8 cellular contexts compared by ENCODE assay signal in the genomic region with DNA sequence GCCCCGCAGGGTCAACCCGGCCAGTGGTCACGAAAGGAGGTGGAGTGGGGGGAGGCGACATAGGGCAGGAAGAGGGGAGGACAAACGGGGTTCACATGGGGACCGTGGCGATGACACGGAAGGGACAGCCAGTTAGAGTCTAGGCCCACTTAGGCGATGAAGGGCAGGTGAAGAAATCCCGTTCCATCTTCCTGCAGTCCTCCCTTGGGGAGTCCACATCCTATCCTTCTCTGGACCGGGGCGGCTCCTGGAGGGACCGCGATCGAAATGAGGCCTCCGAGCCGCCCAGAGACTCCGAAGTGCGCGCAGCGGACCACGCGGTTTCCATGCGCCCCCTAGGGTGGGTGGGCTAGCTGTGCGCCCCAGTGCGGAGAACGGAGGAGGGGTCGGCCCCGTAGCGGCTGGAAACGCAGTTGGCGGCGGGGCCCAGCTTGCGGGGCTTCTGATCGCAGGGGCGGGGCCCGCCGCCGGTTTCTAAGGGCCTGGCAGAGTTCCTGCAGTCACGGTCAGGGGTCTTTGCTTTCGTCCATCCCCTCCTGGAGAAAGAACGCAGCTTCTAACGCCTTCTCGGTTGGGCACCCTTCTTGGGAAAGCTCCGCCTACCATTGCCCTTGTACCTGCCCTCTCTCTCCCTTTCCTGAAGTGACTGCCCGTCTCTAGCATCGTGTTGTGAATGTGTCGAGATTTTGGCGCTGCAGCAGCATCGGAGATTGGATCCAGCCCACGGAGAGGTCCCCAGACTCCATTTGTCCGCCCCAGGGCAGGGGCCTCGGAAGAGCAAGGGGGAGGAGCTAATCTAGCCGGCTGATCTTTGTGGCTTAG. TPM values are rescaled to one million over a fixed set of nuclear protein-coding genes. Genes with fewer than 3 reads are reported as not detected.
DNase-seq lines count a peak whose midpoint lies in the region; ATAC-seq and TF ChIP-seq lines count a peak whose summit lies in the region.

No MANE protein-coding gene starts in this region.

- H3K4me1 ChIP-seq in A673 (ENCODE audit: insufficient read depth, low read length, poor library complexity, severe bottlenecking) (no peaks in the 10 kb centered on the region), HUES6 (ENCODE audit: control insufficient read depth, insufficient read depth, low read length) (peaks cover 13% of the 10 kb centered on the region)

- H3K4me3 ChIP-seq in A673 (ENCODE audit: low read depth, low read length, poor library complexity, severe bottlenecking): peak overlapping the region; percentile 49
- H3K4me3 ChIP-seq in HUES6 (ENCODE audit: low read depth, low read length): peak overlapping the region; percentile 59

- peak overlapping the region; percentile 88 for H3K4me3 Mint-ChIP-seq in central memory CD8-positive, alpha-beta T cell

- H3K9me3 ChIP-seq in A673 (ENCODE audit: low read depth, low read length, poor library complexity, severe bottlenecking): no peaks in the 10 kb centered on the region
- H3K9me3 ChIP-seq in HUES6 (ENCODE audit: control insufficient read depth, insufficient read depth, low read depth, low read length): no peaks in the 10 kb centered on the region

- H3K36me3 ChIP-seq in A673 (ENCODE audit: insufficient read depth, low read length, poor library complexity, severe bottlenecking): no peaks in the 10 kb centered on the region
- H3K36me3 ChIP-seq in HUES6 (ENCODE audit: control insufficient read depth, insufficient read depth, low read length): no peaks in the 10 kb centered on the region

- CTCF ChIA-PET in A673 (lab: Charles Lee): interaction anchor here (0.5 to 0.7 kb wide), 2 partner anchors 217 to 1842 kb away, joined by 5 to 7 read pairs; no protein-coding TSS in a partner anchor

- H3K27ac Mint-ChIP-seq in central memory CD8-positive, alpha-beta T cell (ENCODE audit: low read depth): peak overlapping the region; percentile 81

- peaks cover 20% of the 10 kb centered on the region for H3K4me1 Mint-ChIP-seq in central memory CD8-positive, alpha-beta T cell

- intact Hi-C loops in A673 (cut with micrococcal nuclease; ENCODE audit: unreplicated experiment): no loop called here
- intact Hi-C loops in left colon (cut with DNase I, micrococcal nuclease): no loop called here

- peak; percentile 67 for ATAC-seq in central memory CD8-positive, alpha-beta T cell (replicated peaks; ENCODE audit: extremely low read depth, poor library complexity, severe bottlenecking)
- ATAC-seq in left colon (peak; percentile 73), GM21526 (IDR thresholded peaks at IDR 0.05; ENCODE audit: low FRiP score, unreplicated experiment) (no peak)

- H3K9me3 Mint-ChIP-seq in central memory CD8-positive, alpha-beta T cell: no peaks in the 10 kb centered on the region

- POLR2A ChIA-PET in A673 (lab: Charles Lee; ENCODE audit: low non-redundant PET): no interaction called here

- BruUV-seq in A673 (replicated peaks; lab: Mats Ljungman, UMichigan): no TSS peak

- H3K27ac ChIP-seq in A673 (ENCODE audit: low read depth, low read length, poor library complexity, severe bottlenecking) (no peak overlapping the region), HUES6 (ENCODE audit: low read depth, low read length) (no peak overlapping the region)

- H3K27me3 ChIP-seq in A673 (replicated peaks; ENCODE audit: insufficient read depth, low read depth, low read length, poor library complexity) (no peaks in the 10 kb centered on the region), HUES6 (ENCODE audit: control insufficient read depth, insufficient read depth, low read length) (no peaks in the 10 kb centered on the region; the same call in 1 of the 2 replicates)

- peak overlapping the region; percentile 54 for H3K9ac ChIP-seq in HUES6 (ENCODE audit: low read length)

- TF ChIP-seq CTCF in A673 (conservative IDR thresholded peaks at IDR 0.05; ENCODE audit: low read depth, low read length): peak; percentile 65

- DNase-seq in A673 (ENCODE audit: low spot score): peak; percentile 75
- DNase-seq in activated CD4-positive, CD25-positive, alpha-beta regulatory T cell (lab: John Stamatoyannopoulos, UW): peak; percentile 17 to 55 (median 42)
- DNase-seq in central memory CD8-positive, alpha-beta T cell (ENCODE audit: low spot score in 2 of 2): peak; percentile 26 to 39
- peak in 1 of 2 donors; percentile 39 for DNase-seq in left colon
- DNase-seq in stimulated activated CD4-positive, alpha-beta T cell treated with anti-CD3 and anti-CD28 coated beads, Interleukin-2, amount 100 ng/mL, for 24 hours: peak; percentile 59 to 63
- DNase-seq in NCI-H774 (lab: John Stamatoyannopoulos, UW): no peak

- H3K36me3 Mint-ChIP-seq in central memory CD8-positive, alpha-beta T cell (ENCODE audit: insufficient read depth): peaks cover 5% of the 10 kb centered on the region

- peaks cover 5% of the 10 kb centered on the region for H3K27me3 Mint-ChIP-seq in central memory CD8-positive, alpha-beta T cell

RNA-seq across cellular contexts. Expression of a gene that starts 17.9 kb away (rescaled TPM):
- 0.81 and 1.3 TPM in 2 replicates for total RNA-seq in A673 (2021)
- total RNA-seq in left colon: under 1 TPM in 1 of 2 donors, not detected in 1; 0.45 TPM

RNA-seq across cellular contexts. Expression of a gene that starts 21.7 kb away (rescaled TPM):
- total RNA-seq in A673 (2021) (59.3 and 60.6 TPM in 2 replicates), left colon (10 to 100 TPM; 69.9 to 71.7 TPM)

RNA-seq across cellular contexts. Expression of a gene that starts 28.3 kb away (rescaled TPM):
- total RNA-seq in A673 (2021) (6.1 and 8.4 TPM in 2 replicates), left colon (1 to 10 TPM; 3.7 to 4.0 TPM)

RNA-seq across cellular contexts. Expression of a gene that starts 36.6 kb away (rescaled TPM):
- total RNA-seq in A673 (2021): 19.8 and 20.6 TPM in 2 replicates
- total RNA-seq in left colon: 10 to 100 TPM; 10.8 to 16.0 TPM
